ENCODE assay signal across 20 cellular contexts in the genomic region with DNA sequence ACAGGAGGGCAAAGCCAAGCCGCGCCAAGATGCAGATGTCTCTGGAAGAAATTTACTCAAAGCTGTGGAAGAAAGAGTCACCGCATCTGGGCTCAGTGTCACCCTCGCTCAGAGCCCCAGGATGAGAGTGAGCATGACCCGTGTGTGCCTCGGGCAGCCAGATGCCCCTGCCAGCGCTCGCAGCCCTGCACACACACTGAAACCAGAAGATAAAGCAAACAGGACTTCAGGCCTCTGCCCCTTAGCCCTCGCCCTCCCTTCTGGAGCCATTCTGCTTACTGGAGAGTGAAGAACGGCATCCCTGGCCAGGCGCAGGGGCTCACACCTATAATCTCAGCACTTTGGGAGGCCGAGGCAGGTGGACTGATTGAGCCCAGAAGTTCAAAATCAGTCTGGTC.
A peak's percentile ranks its signal among the peaks of the same experiment; 100 is the strongest.
DNase-seq lines count a peak whose midpoint lies in the region; ATAC-seq, FAIRE-seq and TF ChIP-seq lines count a peak whose summit lies in the region.
"Had no signal": no experiment of that assay in that cellular context is flagged by ENCODE, and none has a peak within 500 bp of the region (broad histone marks: within the 10 kb centered on the region; RNA-seq: fewer than 3 reads in every experiment).

No MANE protein-coding gene starts in this region.

- CTCF ChIA-PET in HepG2 (lab: Yijun Ruan, JAX; ENCODE audit: low intra/inter-chr PET ratio, low total read pairs): no interaction called here
- CTCF ChIA-PET in endothelial cell of umbilical vein (lab: Charles Lee): interaction anchor here (0.9 to 2.5 kb wide), 6 partner anchors 10 to 107 kb away, joined by 3 to 9 read pairs (median 6); no protein-coding TSS in a partner anchor

- WGBS in liver: 49% methylated on average over 12 of the region's 12 CpGs
- WGBS in HepG2 (ENCODE audit: low lambda C conversion rate): 94% methylated on average over 9 of the region's 12 CpGs
- 86 to 87% methylated on average over 12 of the region's 12 CpGs for WGBS in pancreas, 2 donors

- H3K4me2 ChIP-seq in HepG2 (ENCODE audit: low read depth, low read length) (no peak overlapping the region), endothelial cell of umbilical vein (ENCODE audit: insufficient read depth, low read length) (peak overlapping the region; percentile 22)
- H3K4me2 ChIP-seq: KMS-11 had no signal

- TF ChIP-seq EP300 in HepG2 (IDR thresholded peaks at IDR 0.05; ENCODE audit: low read depth in 2 of 2, low read length in 2 of 2) (no peak), HepG2 (CRISPR knock-in tag; IDR thresholded peaks at IDR 0.05; ENCODE audit: borderline replicate concordance) (no peak)

- H3K4me3 ChIP-seq in liver (ENCODE audit: low read depth in 1 of 3, low read length in 3 of 3) (no peak overlapping the region), HepG2 (replicated peaks in 1 of 3; ENCODE audit: insufficient read depth in 1 of 3, low read depth in 2 of 3, low read length in 3 of 3) (no peak overlapping the region), endothelial cell of umbilical vein (replicated peaks in 1 of 3; ENCODE audit: insufficient read depth in 1 of 3, low read depth in 1 of 3, low read length in 3 of 3) (no peak overlapping the region), neutrophil (ENCODE audit: low read depth in 1 of 2, low read length in 1 of 2) (no peak overlapping the region), pancreas (no peak overlapping the region)
- H3K4me3 ChIP-seq: GM23248, SJCRH30 had no signal

- in situ Hi-C loops in HepG2 (cut with HindIII; ENCODE audit: extremely low pct_ligation_motif_present, low pct_unique_long_range_greater_than_20kb): no loop called here

- H3K9me1 ChIP-seq in endothelial cell of umbilical vein (replicated peaks; ENCODE audit: control insufficient read depth, extremely low read depth, insufficient read depth, low read length): no peaks in the 10 kb centered on the region

- dilution Hi-C loops in endothelial cell of umbilical vein (cut with MboI; ENCODE audit: extremely low pct_ligation_motif_present, low sequenced_read_pairs): no loop called here

- H3K9ac ChIP-seq in liver (ENCODE audit: low read depth in 1 of 2, low read length in 2 of 2) (no peak overlapping the region), HepG2 (ENCODE audit: insufficient read depth, low read depth, low read length) (no peak overlapping the region), endothelial cell of umbilical vein (replicated peaks; ENCODE audit: extremely low read depth, insufficient read depth, low read length) (no peak overlapping the region)
- H3K9ac ChIP-seq: GM23248, KMS-11 had no signal

- peaks cover 0 to 6% (median 1%) of the 10 kb centered on the region in 4 donors for H3K36me3 ChIP-seq in liver (ENCODE audit: control insufficient read depth in 4 of 4, insufficient read depth in 3 of 4, low read depth in 1 of 4, low read length in 3 of 4)
- H3K36me3 ChIP-seq in HepG2 (replicated peaks in 1 of 2; ENCODE audit: control insufficient read depth in 1 of 2, insufficient read depth in 2 of 2, low read length in 2 of 2): no peaks in the 10 kb centered on the region
- no peaks in the 10 kb centered on the region for H3K36me3 ChIP-seq in endothelial cell of umbilical vein (ENCODE audit: control insufficient read depth in 2 of 2, extremely low read depth in 1 of 2, insufficient read depth in 2 of 2, low read length in 2 of 2)
- no peaks in the 10 kb centered on the region for H3K36me3 ChIP-seq in neutrophil
- no peaks in the 10 kb centered on the region for H3K36me3 ChIP-seq in pancreas
- H3K36me3 ChIP-seq: SJCRH30 had no signal

- H3K27me3 ChIP-seq in liver (ENCODE audit: control insufficient read depth in 4 of 4, insufficient read depth in 4 of 4, low read length in 3 of 4): no peaks in the 10 kb centered on the region
- H3K27me3 ChIP-seq in HepG2 (ENCODE audit: control insufficient read depth in 1 of 2, insufficient read depth in 2 of 2, low read length in 2 of 2): no peaks in the 10 kb centered on the region
- no peaks in the 10 kb centered on the region for H3K27me3 ChIP-seq in endothelial cell of umbilical vein (ENCODE audit: control insufficient read depth in 2 of 2, insufficient read depth in 2 of 2, low read length in 2 of 2)
- H3K27me3 ChIP-seq in neutrophil: no peaks in the 10 kb centered on the region
- no peaks in the 10 kb centered on the region for H3K27me3 ChIP-seq in pancreas
- H3K27me3 ChIP-seq: SJCRH30 had no signal

- POLR2A ChIA-PET in HepG2 (lab: Yijun Ruan, JAX): no interaction called here
- POLR2A ChIA-PET in endothelial cell of umbilical vein (lab: Charles Lee): interaction anchor here (0.9 kb wide), 1 partner anchor 12 kb away, joined by 3 read pairs; no protein-coding TSS in a partner anchor

- no peaks in the 10 kb centered on the region for H3K79me2 ChIP-seq in HepG2 (ENCODE audit: insufficient read depth, low read length)
- no peaks in the 10 kb centered on the region for H3K79me2 ChIP-seq in endothelial cell of umbilical vein (ENCODE audit: control insufficient read depth, insufficient read depth, low read length)

- peak overlapping the region; percentile 47 to 64 for H3K27ac ChIP-seq in liver (ENCODE audit: low read depth in 1 of 2, low read length in 2 of 2)
- H3K27ac ChIP-seq in HepG2 (ENCODE audit: extremely low read length, insufficient read depth, low read length): no peak overlapping the region
- H3K27ac ChIP-seq in endothelial cell of umbilical vein (ENCODE audit: insufficient read depth, low read depth, low read length): peak overlapping the region; percentile 3
- peak overlapping the region; percentile 17 for H3K27ac ChIP-seq in neutrophil
- H3K27ac ChIP-seq in pancreas: no peak overlapping the region
- H3K27ac ChIP-seq: C4-2B, GM23248, KMS-11, RWPE1, SJCRH30 had no signal

- BruUV-seq in HepG2 (replicated peaks; lab: Mats Ljungman, UMichigan) (no TSS peak), endothelial cell of umbilical vein (replicated peaks; lab: Mats Ljungman, UMichigan) (no TSS peak)

- DNase-seq in HepG2 (ENCODE audit: low spot score): no peak
- DNase-seq in endothelial cell of umbilical vein (ENCODE audit: low read depth, low spot score): no peak
- no peak for DNase-seq in pancreas
- DNase-seq in DMS53 treated with DMSO at 0.1 percent for 48 hours (lab: John Stamatoyannopoulos, UW; ENCODE audit: unreplicated experiment): no peak
- DNase-seq: Caco-2, NCI-H1048, NCI-H146, NCI-H2081 treated with DMSO at 0.1 percent for 48 hours, NCI-H510A treated with DMSO at 0.1 percent for 48 hours, NCI-H82, PC-3, SJCRH30 had no signal

- TF ChIP-seq CTCF in liver (IDR thresholded peaks at IDR 0.05; ENCODE audit: low read depth, low read length, missing input control) (no peak), HepG2 (CRISPR knock-in tag; IDR thresholded peaks at IDR 0.05) (no peak), endothelial cell of umbilical vein (IDR thresholded peaks at IDR 0.05; ENCODE audit: extremely low read depth in 1 of 2, insufficient read depth in 1 of 2, low read depth in 1 of 2, low read length in 2 of 2) (no peak), neutrophil (IDR thresholded peaks at IDR 0.05) (no peak), pancreas (IDR thresholded peaks at IDR 0.05) (no peak)

- FAIRE-seq in HepG2 (lab: Jason Lieb, UNC) (no peak), endothelial cell of umbilical vein (lab: Jason Lieb, UNC) (no peak), pancreas (lab: Jason Lieb, UNC) (no peak)

- H4K20me1 ChIP-seq in HepG2 (ENCODE audit: insufficient read depth, low read length) (no peaks in the 10 kb centered on the region), endothelial cell of umbilical vein (replicated peaks; ENCODE audit: control insufficient read depth, extremely low read depth, insufficient read depth, low read length) (no peaks in the 10 kb centered on the region)

- ATAC-seq in HepG2: no peak; the same call in 2 of the 3 replicates
- no peak for ATAC-seq in pancreas
- ATAC-seq in GM21447 (IDR thresholded peaks at IDR 0.05; ENCODE audit: unreplicated experiment): no peak
- no peak for ATAC-seq in HG03460 (IDR thresholded peaks at IDR 0.05; ENCODE audit: unreplicated experiment)
- ATAC-seq: PC-3 had no signal

- H3K4me1 ChIP-seq in liver (ENCODE audit: control insufficient read depth in 4 of 4, insufficient read depth in 4 of 4, low read length in 3 of 4) (peaks cover 2 to 14% (median 13%) of the 10 kb centered on the region in 4 donors), HepG2 (ENCODE audit: insufficient read depth, low read length) (0 out of 2 replicates have a peak, but pooled peaks cover 10% of the 10 kb centered on the region), endothelial cell of umbilical vein (ENCODE audit: control insufficient read depth, extremely low read depth, insufficient read depth, low read length) (peaks cover 14% of the 10 kb centered on the region), neutrophil (ENCODE audit: control insufficient read depth in 1 of 2, insufficient read depth in 1 of 2, low read depth in 1 of 2, low read length in 1 of 2) (no peaks in the 10 kb centered on the region), pancreas (no peaks in the 10 kb centered on the region)
- H3K4me1 ChIP-seq: Caco-2, SJCRH30 had no signal

- H2AFZ ChIP-seq in HepG2 (ENCODE audit: low read length): no peak overlapping the region
- peak overlapping the region; percentile 17 for H2AFZ ChIP-seq in endothelial cell of umbilical vein (ENCODE audit: low read depth, low read length)

- TF ChIP-seq POLR2A in HepG2 (IDR thresholded peaks at IDR 0.05; ENCODE audit: insufficient read depth in 1 of 2, low read depth in 2 of 2, low read length in 2 of 2): no peak
- TF ChIP-seq POLR2A in endothelial cell of umbilical vein (IDR thresholded peaks at IDR 0.05; ENCODE audit: low read depth, low read length): no peak

- TF ChIP-seq RAD21 in liver (IDR thresholded peaks at IDR 0.05) (peak in 1 of 2 donors; percentile 58), HepG2 (CRISPR knock-in tag; IDR thresholded peaks at IDR 0.05) (no peak)

- intact Hi-C loops in HepG2 (cut with micrococcal nuclease; ENCODE audit: unreplicated experiment) (no loop called here), endothelial cell of umbilical vein (cut with micrococcal nuclease) (loop anchor here (1.0 kb wide), 1 partner anchor 16 kb away; no protein-coding TSS in a partner anchor), pancreas (cut with DNase I) (no loop called here)

- H3K9me3 ChIP-seq in liver (ENCODE audit: control insufficient read depth in 4 of 4, low read length in 3 of 4) (no peaks in the 10 kb centered on the region), HepG2 (ENCODE audit: low read length) (no peaks in the 10 kb centered on the region), endothelial cell of umbilical vein (replicated peaks; ENCODE audit: control insufficient read depth, insufficient read depth, low read length) (no peaks in the 10 kb centered on the region), neutrophil (no peaks in the 10 kb centered on the region), pancreas (no peaks in the 10 kb centered on the region)
- H3K9me3 ChIP-seq: Caco-2, SJCRH30 had no signal

TF ChIP-seq in liver, 16 proteins besides CTCF, POLR2A, EP300 and RAD21 (continues in another document):
- no peak for TF ChIP-seq FOXA2 (IDR thresholded peaks at IDR 0.05)
- no peak for TF ChIP-seq JUND (IDR thresholded peaks at IDR 0.05)

TF ChIP-seq in HepG2, 621 proteins besides CTCF, POLR2A, EP300 and RAD21 (continues in another document):
- TF ChIP-seq ZNF337 (CRISPR knock-in tag; IDR thresholded peaks at IDR 0.05; ENCODE audit: borderline replicate concordance, low read depth): no peak

TF ChIP-seq in endothelial cell of umbilical vein, 7 proteins besides CTCF, POLR2A, EP300 and RAD21 (continues in another document):
- no peak for TF ChIP-seq POLR2AphosphoS5 (IDR thresholded peaks at IDR 0.05; ENCODE audit: insufficient read depth, low read depth, low read length)

Comparison
In these comparisons a context has a peak if more than half of its experiments do, and no peak if none do; other contexts are left out.
1. H3K27ac ChIP-seq: peak in liver (2 of 2), endothelial cell of umbilical vein (single experiment) and neutrophil (single experiment); none in HepG2 (single experiment) and pancreas (0 of 4).